ENCODE assay signal across 11 cellular contexts in genomic region chr2:157894694-157895450, GRCh38. TPM values are rescaled to one million over a fixed set of nuclear protein-coding genes. Genes with fewer than 3 reads are reported as not detected.
DNase-seq lines count a peak whose midpoint lies in the region; ATAC-seq lines count a peak whose summit lies in the region.
"Had no signal": no experiment of that assay in that cellular context is flagged by ENCODE, and none has a peak within 500 bp of the region (broad histone marks: within the 10 kb centered on the region; RNA-seq: fewer than 3 reads in every experiment).

No MANE protein-coding gene starts in this region.

- peak; percentile 9 to 67 for DNase-seq in NCI-H524 (lab: John Stamatoyannopoulos, UW)
- no peak for DNase-seq in NCI-H524 treated with DMSO at 0.1 percent for 48 hours (lab: John Stamatoyannopoulos, UW)
- peak; percentile 14 for DNase-seq in HT1080 (ENCODE audit: low read depth)
- peak; percentile 85 for DNase-seq in amniotic epithelial cell (ENCODE audit: low read depth)
- DNase-seq in occipital lobe (lab: John Stamatoyannopoulos, UW): peak; percentile 6
- no peak for DNase-seq in HuH-7.5 (ENCODE audit: low spot score)
- DNase-seq: colonic mucosa, NCI-H187, SHP77 treated with DMSO at 0.1 percent for 48 hours had no signal

- ATAC-seq in GM18858 (IDR thresholded peaks at IDR 0.05; ENCODE audit: unreplicated experiment): no peak
- ATAC-seq in GM18519 (IDR thresholded peaks at IDR 0.05; ENCODE audit: low FRiP score, unreplicated experiment): no peak

RNA-seq across cellular contexts. Expression of gene ACVR1, which starts 18.7 kb away (rescaled TPM):
- total RNA-seq in HT1080 (2014; rRNA removed; shearing (Covaris generic)): 10.4 and 12.6 TPM in 2 replicates
- 27.0 and 34.2 TPM in 2 replicates for polyA plus RNA-seq in HT1080 (2015; cell fraction: cytosol; rRNA removed)
- polyA plus RNA-seq in HT1080 (2015; cell fraction: nucleus; rRNA removed): 26.9 and 32.6 TPM in 2 replicates
- 20.3 TPM for total RNA-seq in occipital lobe

Comparison
In these comparisons a context has a peak if more than half of its experiments do, and no peak if none do; other contexts are left out.
1. DNase-seq: peak in NCI-H524 (2 of 2), HT1080 (single experiment), amniotic epithelial cell (single experiment) and occipital lobe (single experiment); none in NCI-H524 treated with DMSO at 0.1 percent for 48 hours (single experiment) and HuH-7.5 (single experiment).